In genomic region chr6:149716584-149716983, GRCh38 we compare ENCODE assay signal across 9 cellular contexts. TPM values are rescaled to one million over a fixed set of nuclear protein-coding genes. Genes with fewer than 3 reads are reported as not detected.
DNase-seq lines count a peak whose midpoint lies in the region; ATAC-seq, FAIRE-seq and TF ChIP-seq lines count a peak whose summit lies in the region.
"Had no signal": no experiment of that assay in that cellular context is flagged by ENCODE, and none has a peak within 500 bp of the region (broad histone marks: within the 10 kb centered on the region; RNA-seq: fewer than 3 reads in every experiment).

No MANE protein-coding gene starts in this region.

- TF ChIP-seq CTCF in heart left ventricle (IDR thresholded peaks at IDR 0.05) (no peak), kidney (IDR thresholded peaks at IDR 0.05; ENCODE audit: borderline replicate concordance, extremely low read depth, insufficient read depth) (no peak), type B pancreatic cell (conservative IDR thresholded peaks at IDR 0.05) (no peak)

- no peaks in the 10 kb centered on the region for H3K27me3 ChIP-seq in heart left ventricle

- TF ChIP-seq POLR2A in heart left ventricle (IDR thresholded peaks at IDR 0.05) = no peak

- no peaks in the 10 kb centered on the region for H3K27me3 Mint-ChIP-seq in activated T-helper 2 cell treated with anti-CD3 and anti-CD28 coated beads, Interferon-gamma antibody, Interleukin-2, Interleukin-4, amounts not matched to agents 10 μg/mL and 5 μg/mL and 100 μg/mL, durations not matched to agents 14 hours and 24 hours and 36 hours (ENCODE audit: low read depth)
- no peaks in the 10 kb centered on the region for H3K27me3 Mint-ChIP-seq in type B pancreatic cell

- DNase-seq in heart left ventricle (no peak), Right ventricle myocardium inferior (ENCODE audit: missing footprints) (no peak), kidney (no peak), type B pancreatic cell (ENCODE audit: extremely low spot score, unreplicated experiment) (no peak), HEK293T (ENCODE audit: extremely low spot score) (no peak), DMS153 (lab: John Stamatoyannopoulos, UW) (no peak), GF-D8 (lab: John Stamatoyannopoulos, UW) (no peak)
- no peak for DNase-seq in activated T-helper 2 cell treated with anti-CD3 and anti-CD28 coated beads, Interferon-gamma antibody, Interleukin-2, Interleukin-4, amounts not matched to agents 10 μg/mL and 5 μg/mL and 100 μg/mL, durations not matched to agents 14 hours and 24 hours and 36 hours (ENCODE audit: low spot score)

- H3K36me3 ChIP-seq in heart left ventricle = peaks cover 0 to 11% (median 0%) of the 10 kb centered on the region in 9 donors
- no peaks in the 10 kb centered on the region for H3K36me3 ChIP-seq in kidney (ENCODE audit: control insufficient read depth in 1 of 2, insufficient read depth in 2 of 2, low read length in 2 of 2)

- peaks cover 33% of the 10 kb centered on the region for H3K4me1 Mint-ChIP-seq in activated T-helper 2 cell treated with anti-CD3 and anti-CD28 coated beads, Interferon-gamma antibody, Interleukin-2, Interleukin-4, amounts not matched to agents 10 μg/mL and 5 μg/mL and 100 μg/mL, durations not matched to agents 14 hours and 24 hours and 36 hours (ENCODE audit: low read depth)
- peaks cover 22% of the 10 kb centered on the region for H3K4me1 Mint-ChIP-seq in type B pancreatic cell (ENCODE audit: unreplicated experiment)

- peak overlapping the region; percentile 96 for H3K4me3 Mint-ChIP-seq in activated T-helper 2 cell treated with anti-CD3 and anti-CD28 coated beads, Interferon-gamma antibody, Interleukin-2, Interleukin-4, amounts not matched to agents 10 μg/mL and 5 μg/mL and 100 μg/mL, durations not matched to agents 14 hours and 24 hours and 36 hours (ENCODE audit: low read depth)
- H3K4me3 Mint-ChIP-seq in type B pancreatic cell = peak overlapping the region; percentile 94

- peak overlapping the region; percentile 4 to 68 for H3K9ac ChIP-seq in kidney (ENCODE audit: low read length in 2 of 2)

- CTCF ChIA-PET in HEK293T (lab: Yijun Ruan, JAX) = no interaction called here

- H3K9me3 Mint-ChIP-seq in activated T-helper 2 cell treated with anti-CD3 and anti-CD28 coated beads, Interferon-gamma antibody, Interleukin-2, Interleukin-4, amounts not matched to agents 10 μg/mL and 5 μg/mL and 100 μg/mL, durations not matched to agents 14 hours and 24 hours and 36 hours = no peaks in the 10 kb centered on the region
- no peaks in the 10 kb centered on the region for H3K9me3 Mint-ChIP-seq in type B pancreatic cell

- H3K36me3 Mint-ChIP-seq in activated T-helper 2 cell treated with anti-CD3 and anti-CD28 coated beads, Interferon-gamma antibody, Interleukin-2, Interleukin-4, amounts not matched to agents 10 μg/mL and 5 μg/mL and 100 μg/mL, durations not matched to agents 14 hours and 24 hours and 36 hours (ENCODE audit: low read depth) = peaks cover 33% of the 10 kb centered on the region
- H3K36me3 Mint-ChIP-seq in type B pancreatic cell = peaks cover 11% of the 10 kb centered on the region

- POLR2A ChIA-PET in HEK293T (lab: Yijun Ruan, JAX) = interaction anchor here (1.3 to 2.5 kb wide), 5 partner anchors 12 to 171 kb away, joined by 3 to 20 read pairs (median 11); partner anchors contain the start of genes GINM1, PCMT1 and PPIL4

- H3K9me3 ChIP-seq in heart left ventricle = no peaks in the 10 kb centered on the region
- H3K9me3 ChIP-seq in kidney (ENCODE audit: control insufficient read depth in 1 of 2, low read length in 2 of 2) = no peaks in the 10 kb centered on the region

- H3K4me3 ChIP-seq in heart left ventricle = peak overlapping the region; percentile 59 to 98 (median 81)
- peak overlapping the region; percentile 75 to 77 for H3K4me3 ChIP-seq in kidney (ENCODE audit: low read length in 2 of 2)

- H3K4me1 ChIP-seq in heart left ventricle (peaks cover 3 to 39% (median 27%) of the 10 kb centered on the region in 12 donors), kidney (ENCODE audit: control insufficient read depth in 1 of 2, insufficient read depth in 1 of 2, low read depth in 1 of 2, low read length in 2 of 2) (peaks cover 3 to 5% of the 10 kb centered on the region in 2 donors)

- intact Hi-C loops in heart left ventricle (cut with DNase I) = loop anchor here in 3 of 10 donors (5.0 to 10.0 kb wide), 3 partner anchors 69 to 149 kb away; partner anchors contain the start of genes GINM1 (in 3 of the 3), KATNA1 (in 1 of the 3) and LRP11 (in 1 of the 3)
- intact Hi-C loops in Right ventricle myocardium inferior (cut with DNase I) = loop anchor here (2.0 to 10.0 kb wide), 2 partner anchors 68 to 152 kb away; partner anchors contain the start of genes GINM1 and KATNA1
- intact Hi-C loops in activated T-helper 2 cell treated with anti-CD3 and anti-CD28 coated beads, Interferon-gamma antibody, Interleukin-2, Interleukin-4, amounts not matched to agents 10 μg/mL and 5 μg/mL and 100 μg/mL, durations not matched to agents 14 hours and 24 hours and 36 hours (cut with micrococcal nuclease) = loop anchor here (10.0 kb wide), 1 partner anchor 288 kb away; no protein-coding TSS in a partner anchor
- intact Hi-C loops in kidney (cut with DNase I) = no loop called here

- H3K27ac Mint-ChIP-seq in activated T-helper 2 cell treated with anti-CD3 and anti-CD28 coated beads, Interferon-gamma antibody, Interleukin-2, Interleukin-4, amounts not matched to agents 10 μg/mL and 5 μg/mL and 100 μg/mL, durations not matched to agents 14 hours and 24 hours and 36 hours = peak overlapping the region; percentile 74
- H3K27ac Mint-ChIP-seq in type B pancreatic cell = peak overlapping the region; percentile 93

- WGBS in heart left ventricle, 4 donors = 5 to 7% (median 7%) methylated on average over 3 of the region's 3 CpGs

- H3K27ac ChIP-seq in heart left ventricle (peak overlapping the region in 11 of 12 donors; percentile 94 to 100 (median 98)), kidney (ENCODE audit: low read depth in 2 of 2, low read length in 2 of 2) (peak overlapping the region in 1 of 2 donors; percentile 5)

- FAIRE-seq in kidney (lab: Jason Lieb, UNC) = no peak
- FAIRE-seq: colon had no signal

- no peak for ATAC-seq in heart left ventricle
- ATAC-seq in Right ventricle myocardium inferior = no peak

TF ChIP-seq in HEK293T, 16 proteins besides CTCF, POLR2A, EP300 and RAD21:
- TF ChIP-seq LEF1 (IDR thresholded peaks at IDR 0.05; ENCODE audit: borderline replicate concordance) = no peak

RNA-seq across cellular contexts. Expression of gene LATS1, which starts 1.3 kb away (rescaled TPM):
- 10 to 100 TPM in 7 of 9 donors, 1 to 10 TPM in 2; 9.4 to 18.5 (median 10.9) TPM for total RNA-seq in heart left ventricle
- 1 to 10 TPM; 5.3 TPM for polyA plus RNA-seq in heart left ventricle
- total RNA-seq in Right ventricle myocardium inferior = 10.3 TPM
- total RNA-seq in activated T-helper 2 cell treated with anti-CD3 and anti-CD28 coated beads, Interferon-gamma antibody, Interleukin-2, Interleukin-4, amounts not matched to agents 10 μg/mL and 5 μg/mL and 100 μg/mL, durations not matched to agents 14 hours and 24 hours and 36 hours = 27.8 and 28.4 TPM in 2 replicates
- 32.4 TPM for total RNA-seq in kidney
- polyA plus RNA-seq in kidney (ENCODE audit: insufficient read depth, low read depth, low replicate concordance) = 3.3 TPM
- 31.0 and 33.3 TPM in 2 replicates for total RNA-seq in type B pancreatic cell (ENCODE audit: low replicate concordance)

RNA-seq across cellular contexts. Expression of gene NUP43, which starts 29.7 kb away (rescaled TPM):
- 10 to 100 TPM; 14.5 to 32.9 (median 27.2) TPM for total RNA-seq in heart left ventricle
- polyA plus RNA-seq in heart left ventricle = 10 to 100 TPM; 12.2 to 17.4 TPM
- total RNA-seq in Right ventricle myocardium inferior = 28.1 TPM
- 70.8 and 80.6 TPM in 2 replicates for total RNA-seq in activated T-helper 2 cell treated with anti-CD3 and anti-CD28 coated beads, Interferon-gamma antibody, Interleukin-2, Interleukin-4, amounts not matched to agents 10 μg/mL and 5 μg/mL and 100 μg/mL, durations not matched to agents 14 hours and 24 hours and 36 hours
- total RNA-seq in kidney = 36.1 TPM
- 9.9 TPM for polyA plus RNA-seq in kidney (ENCODE audit: insufficient read depth, low read depth, low replicate concordance)
- 35.3 and 55.8 TPM in 2 replicates for total RNA-seq in type B pancreatic cell (ENCODE audit: low replicate concordance)

RNA-seq across cellular contexts. Expression of gene PCMT1, which starts 33.0 kb away (rescaled TPM):
- 100 to 1,000 TPM; 128 to 186 (median 164) TPM for total RNA-seq in heart left ventricle
- polyA plus RNA-seq in heart left ventricle = 100 to 1,000 TPM in 1 of 2 donors, 10 to 100 TPM in 1; 72.2 to 243 TPM
- 173 TPM for total RNA-seq in Right ventricle myocardium inferior
- total RNA-seq in activated T-helper 2 cell treated with anti-CD3 and anti-CD28 coated beads, Interferon-gamma antibody, Interleukin-2, Interleukin-4, amounts not matched to agents 10 μg/mL and 5 μg/mL and 100 μg/mL, durations not matched to agents 14 hours and 24 hours and 36 hours = 112 TPM in 2 replicates
- total RNA-seq in kidney = 62.8 TPM
- 71.2 TPM for polyA plus RNA-seq in kidney (ENCODE audit: insufficient read depth, low read depth, low replicate concordance)
- total RNA-seq in type B pancreatic cell (ENCODE audit: low replicate concordance) = 61.2 and 65.6 TPM in 2 replicates
